Comparison of ENCODE assay signal across 30 cellular contexts in genomic region chr10:34247560-34247959, GRCh38.
"Had no signal": no experiment of that assay in that cellular context is flagged by ENCODE, and none has a peak within 500 bp of the region (broad histone marks: within the 10 kb centered on the region; RNA-seq: fewer than 3 reads in every experiment).

No MANE protein-coding gene starts in this region.

- H3K4me1 Mint-ChIP-seq: immature natural killer cell; naive B cell; natural killer cell; stimulated activated memory B cell treated with anti-CD40 and anti-IgM and Interleukin-4, amounts not matched to agents 10 μg/mL and 1 μg/mL and 100 μg/mL, for 72 hours had no signal

- H3K27me3 Mint-ChIP-seq: naive B cell; progenitor cell of endocrine pancreas; stimulated activated memory B cell treated with anti-CD40 and anti-IgM and Interleukin-4, amounts not matched to agents 10 μg/mL and 1 μg/mL and 100 μg/mL, for 72 hours; stimulated activated naive CD8-positive, alpha-beta T cell treated with anti-CD3 and anti-CD28 coated beads, Interleukin-15, amount 100 ng/mL, for 72 hours; type B pancreatic cell had no signal

- H3K9me3 Mint-ChIP-seq: immature natural killer cell; mesothelial cell of epicardium; naive B cell; natural killer cell; stimulated activated memory B cell treated with anti-CD40 and anti-IgM and Interleukin-4, amounts not matched to agents 10 μg/mL and 1 μg/mL and 100 μg/mL, for 72 hours; stimulated activated naive CD8-positive, alpha-beta T cell treated with anti-CD3 and anti-CD28 coated beads, Interleukin-15, amount 100 ng/mL, for 72 hours; type B pancreatic cell had no signal

- H3K9ac ChIP-seq: neural progenitor cell had no signal

- H3K4me1 ChIP-seq: left lung, lower lobe of right lung, neural progenitor cell, right lobe of liver, tibial nerve, uterus had no signal

- H3K4me3 Mint-ChIP-seq: immature natural killer cell; mesothelial cell of epicardium; natural killer cell; nephron progenitor cell; neural progenitor cell; stimulated activated memory B cell treated with anti-CD40 and anti-IgM and Interleukin-4, amounts not matched to agents 10 μg/mL and 1 μg/mL and 100 μg/mL, for 72 hours; stimulated activated naive CD8-positive, alpha-beta T cell treated with anti-CD3 and anti-CD28 coated beads, Interleukin-15, amount 100 ng/mL, for 72 hours; type B pancreatic cell had no signal

- H3K9me3 ChIP-seq: left lung, lower lobe of right lung, neutrophil, ovary, right atrium auricular region, right lobe of liver, tibial nerve, uterus had no signal

- DNase-seq: hypothalamus; immature natural killer cell; kidney; left colon; left lung; lower lobe of right lung; mesendoderm; naive B cell; natural killer cell; nephron progenitor cell; occipital lobe; ovary; right lobe of liver; stimulated activated CD4-positive, alpha-beta T cell treated with anti-CD3 and anti-CD28 coated beads, Interleukin-1b, Interleukin-23, amount 100 ng/mL, for 48 hours; stimulated activated CD4-positive, alpha-beta T cell treated with anti-CD3 and anti-CD28 coated beads, Interleukin-2, amount 100 ng/mL, for 48 hours; stimulated activated CD4-positive, alpha-beta T cell treated with anti-CD3 and anti-CD28 coated beads, Interleukin-4, amount 100 ng/mL, for 4 hours; stimulated activated CD8-positive, alpha-beta memory T cell treated with anti-CD3 and anti-CD28 coated beads, Interleukin-4, amount 100 ng/mL, for 48 hours; stimulated activated naive CD4-positive, alpha-beta T cell treated with Interleukin-2 at 50 U/mL for 16 hours; stimulated activated naive CD8-positive, alpha-beta T cell treated with anti-CD3 and anti-CD28 coated beads, Interleukin-15, amount 100 ng/mL, for 72 hours; substantia nigra; uterus had no signal

- H2AFZ ChIP-seq: neural progenitor cell had no signal

- H3K4me2 ChIP-seq: neural progenitor cell, smooth muscle cell had no signal

- H3K36me3 Mint-ChIP-seq: immature natural killer cell; naive B cell; natural killer cell; stimulated activated memory B cell treated with anti-CD40 and anti-IgM and Interleukin-4, amounts not matched to agents 10 μg/mL and 1 μg/mL and 100 μg/mL, for 72 hours; type B pancreatic cell had no signal

- H3K27ac Mint-ChIP-seq: immature natural killer cell; mesothelial cell of epicardium; naive B cell; natural killer cell; nephron progenitor cell; neural progenitor cell; progenitor cell of endocrine pancreas; stimulated activated memory B cell treated with anti-CD40 and anti-IgM and Interleukin-4, amounts not matched to agents 10 μg/mL and 1 μg/mL and 100 μg/mL, for 72 hours; stimulated activated naive CD8-positive, alpha-beta T cell treated with anti-CD3 and anti-CD28 coated beads, Interleukin-15, amount 100 ng/mL, for 72 hours; type B pancreatic cell had no signal

- H3K36me3 ChIP-seq: left lung, lower lobe of right lung, neural progenitor cell, neutrophil, ovary, right atrium auricular region, right lobe of liver, tibial nerve, uterus had no signal

- H3K4me3 ChIP-seq: left lung, lower lobe of right lung, neural progenitor cell, ovary, right atrium auricular region, right lobe of liver, smooth muscle cell, tibial nerve, uterus had no signal

- H3K27ac ChIP-seq: left lung, lower lobe of right lung, neural progenitor cell, neutrophil, ovary, right atrium auricular region, right lobe of liver, tibial nerve, uterus had no signal

- H3K27me3 ChIP-seq: left lung, neural progenitor cell, neutrophil, ovary, right atrium auricular region, right lobe of liver, tibial nerve, uterus had no signal
